1 cellular context compared by ENCODE assay signal in genomic region chr7:151405056-151405455, GRCh38.
TF ChIP-seq lines count a peak whose summit lies in the region.

No MANE protein-coding gene starts in this region.

TF ChIP-seq in H1, 55 proteins besides CTCF, POLR2A, EP300 and RAD21:
- TF ChIP-seq JUN (IDR thresholded peaks at IDR 0.05; ENCODE audit: low read depth, low read length) (no peak), KDM4A (IDR thresholded peaks at IDR 0.05; ENCODE audit: low read depth, low read length, severe bottlenecking) (no peak), JUND (IDR thresholded peaks at IDR 0.05; ENCODE audit: low read length) (no peak), RXRA (IDR thresholded peaks at IDR 0.05; ENCODE audit: insufficient read depth, low read depth, low read length) (no peak), MAFK (IDR thresholded peaks at IDR 0.05; ENCODE audit: low read depth, low read length) (no peak), KDM1A (IDR thresholded peaks at IDR 0.05; ENCODE audit: borderline replicate concordance, low read length) (no peak), CHD1 (IDR thresholded peaks at IDR 0.05; ENCODE audit: low read depth, low read length) (no peak), CREB1 (IDR thresholded peaks at IDR 0.05) (no peak), NANOG (IDR thresholded peaks at IDR 0.05; ENCODE audit: insufficient read depth, low read depth, low read length, poor library complexity, severe bottlenecking) (no peak), RFX5 (IDR thresholded peaks at IDR 0.05; ENCODE audit: borderline replicate concordance, low read depth, low read length) (no peak), ATF2 (IDR thresholded peaks at IDR 0.05; ENCODE audit: low read length) (no peak), USF2 (IDR thresholded peaks at IDR 0.05; ENCODE audit: low read length) (no peak), KDM5A (IDR thresholded peaks at IDR 0.05; ENCODE audit: low read length) (no peak), CHD2 (IDR thresholded peaks at IDR 0.05; ENCODE audit: low read length) (no peak)
- TF ChIP-seq, protein P1, sequence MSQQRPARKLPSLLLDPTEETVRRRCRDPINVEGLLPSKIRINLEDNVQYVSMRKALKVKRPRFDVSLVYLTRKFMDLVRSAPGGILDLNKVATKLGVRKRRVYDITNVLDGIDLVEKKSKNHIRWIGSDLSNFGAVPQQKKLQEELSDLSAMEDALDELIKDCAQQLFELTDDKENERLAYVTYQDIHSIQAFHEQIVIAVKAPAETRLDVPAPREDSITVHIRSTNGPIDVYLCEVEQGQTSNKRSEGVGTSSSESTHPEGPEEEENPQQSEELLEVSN (IDR thresholded peaks at IDR 0.05) = no peak
